21 cellular contexts compared by ENCODE assay signal in genomic region chr2:44632931-44633689, GRCh38.
"Had no signal": no experiment of that assay in that cellular context is flagged by ENCODE, and none has a peak within 500 bp of the region (broad histone marks: within the 10 kb centered on the region; RNA-seq: fewer than 3 reads in every experiment).

No MANE protein-coding gene starts in this region.

- H3K27me3 ChIP-seq: esophagus squamous epithelium, gastroesophageal sphincter, left lung, sigmoid colon, stomach, transverse colon had no signal

- DNase-seq: dermis blood vessel endothelial cell; esophagus squamous epithelium; foreskin fibroblast; glutamatergic neuron; islet precursor cell; left lung; lower lobe of right lung; natural killer cell; posterior cingulate gyrus; sigmoid colon; stimulated activated CD4-positive, alpha-beta T cell treated with anti-CD3 and anti-CD28 coated beads, Interleukin-12 subunit alpha, Interleukin-12 subunit beta, amount 100 ng/mL, for 4 hours; stimulated activated naive CD4-positive, alpha-beta T cell; stomach; substantia nigra; transverse colon had no signal

- H3K4me3 ChIP-seq: esophagus squamous epithelium, gastroesophageal sphincter, left lung, lower lobe of right lung, sigmoid colon, skin epidermis, stomach, thoracic aorta, transverse colon had no signal

- H3K36me3 Mint-ChIP-seq: natural killer cell had no signal

- H3K4me1 ChIP-seq: esophagus squamous epithelium, gastroesophageal sphincter, left lung, lower lobe of right lung, sigmoid colon, stomach, transverse colon had no signal

- H3K27ac ChIP-seq: esophagus squamous epithelium, gastroesophageal sphincter, left lung, lower lobe of right lung, sigmoid colon, skin epidermis, stomach, thoracic aorta, transverse colon had no signal

- ATAC-seq: gastroesophageal sphincter, lower lobe of right lung, natural killer cell had no signal

- H3K4me3 Mint-ChIP-seq: memory B cell, mesothelial cell of epicardium, natural killer cell, neural crest cell had no signal

- H3K27ac Mint-ChIP-seq: memory B cell, mesothelial cell of epicardium, natural killer cell had no signal

- H3K4me1 Mint-ChIP-seq: memory B cell, mesothelial cell of epicardium had no signal

- H3K36me3 ChIP-seq: esophagus squamous epithelium, gastroesophageal sphincter, left lung, lower lobe of right lung, sigmoid colon, stomach, thoracic aorta, transverse colon had no signal

- H3K27me3 Mint-ChIP-seq: memory B cell had no signal
